Comparison of ENCODE assay signal across 8 cellular contexts in genomic region chr4:162497564-162498167, GRCh38.
DNase-seq lines count a peak whose midpoint lies in the region; ATAC-seq and TF ChIP-seq lines count a peak whose summit lies in the region.

No MANE protein-coding gene starts in this region.

- no peak overlapping the region for H3K4me3 ChIP-seq in DOHH2 (ENCODE audit: low read length)
- no peak overlapping the region for H3K4me3 ChIP-seq in OCI-LY1 (ENCODE audit: low read depth, low read length, poor library complexity, severe bottlenecking)

- H3F3A ChIP-seq in DOHH2 (ENCODE audit: control insufficient read depth, insufficient read depth), result no peaks in the 10 kb centered on the region
- no peaks in the 10 kb centered on the region for H3F3A ChIP-seq in OCI-LY1 (ENCODE audit: insufficient read depth, low read length)

- H3K9me3 ChIP-seq in DOHH2 (ENCODE audit: control insufficient read depth, insufficient read depth, low read length) (no peaks in the 10 kb centered on the region), OCI-LY1 (ENCODE audit: low read length) (no peaks in the 10 kb centered on the region)

- no peaks in the 10 kb centered on the region for H3K4me1 ChIP-seq in DOHH2 (ENCODE audit: control insufficient read depth, low read length)
- no peaks in the 10 kb centered on the region for H3K4me1 ChIP-seq in OCI-LY1 (ENCODE audit: insufficient read depth, low read length, severe bottlenecking)

- H3K27me3 ChIP-seq in DOHH2 (ENCODE audit: control insufficient read depth, low read length) (no peaks in the 10 kb centered on the region), OCI-LY1 (ENCODE audit: insufficient read depth, low read length) (no peaks in the 10 kb centered on the region)

- no peak overlapping the region for H3K9ac ChIP-seq in OCI-LY1 (ENCODE audit: low read length)

- DNase-seq in dermis blood vessel endothelial cell (peak; percentile 47), medulla oblongata (ENCODE audit: extremely low spot score) (peak; percentile 58), NCI-H526 treated with DMSO at 0.1 percent for 48 hours (lab: John Stamatoyannopoulos, UW) (no peak)
- DNase-seq in activated T-helper 1 cell treated with anti-CD3 and anti-CD28 coated beads, Interleukin-12 subunit alpha, Interleukin-12 subunit beta, Interleukin-2, Interleukin-4 antibody, amounts not matched to agents 30 ng/mL and 10 ng/mL and 1 ng/mL, durations not matched to agents 14 hours and 24 hours and 36 hours (ENCODE audit: low spot score), result no peak

- H3K4me2 ChIP-seq in DOHH2 (ENCODE audit: low read length), result no peak overlapping the region
- H3K4me2 ChIP-seq in OCI-LY1 (ENCODE audit: low read length), result no peak overlapping the region

- H3K27ac ChIP-seq in DOHH2 (ENCODE audit: low read depth, low read length) (no peak overlapping the region), OCI-LY1 (ENCODE audit: low read depth, low read length, poor library complexity, severe bottlenecking) (no peak overlapping the region)

- no peaks in the 10 kb centered on the region for H4K20me1 ChIP-seq in DOHH2 (ENCODE audit: control insufficient read depth, insufficient read depth, low read depth, low read length)
- no peaks in the 10 kb centered on the region for H4K20me1 ChIP-seq in OCI-LY1 (ENCODE audit: insufficient read depth, low read length)

- H3K79me2 ChIP-seq in DOHH2 (ENCODE audit: control insufficient read depth, low read length) (no peaks in the 10 kb centered on the region), OCI-LY1 (ENCODE audit: insufficient read depth, low read length) (no peaks in the 10 kb centered on the region)

- no peak overlapping the region for H3K27ac Mint-ChIP-seq in activated T-helper 1 cell treated with anti-CD3 and anti-CD28 coated beads, Interleukin-12 subunit alpha, Interleukin-12 subunit beta, Interleukin-2, Interleukin-4 antibody, amounts not matched to agents 30 ng/mL and 10 ng/mL and 1 ng/mL, durations not matched to agents 14 hours and 24 hours and 36 hours

- H3K36me3 ChIP-seq in DOHH2 (ENCODE audit: control insufficient read depth, low read length), result no peaks in the 10 kb centered on the region
- H3K36me3 ChIP-seq in OCI-LY1 (ENCODE audit: insufficient read depth, low read length), result no peaks in the 10 kb centered on the region

- no peaks in the 10 kb centered on the region for H3K4me1 Mint-ChIP-seq in activated T-helper 1 cell treated with anti-CD3 and anti-CD28 coated beads, Interleukin-12 subunit alpha, Interleukin-12 subunit beta, Interleukin-2, Interleukin-4 antibody, amounts not matched to agents 30 ng/mL and 10 ng/mL and 1 ng/mL, durations not matched to agents 14 hours and 24 hours and 36 hours (ENCODE audit: low read depth)

- no peak overlapping the region for H2AFZ ChIP-seq in OCI-LY1 (ENCODE audit: low read length)

- H3K9me2 ChIP-seq in DOHH2 (replicated peaks; ENCODE audit: control insufficient read depth, low read length) (no peaks in the 10 kb centered on the region), OCI-LY1 (ENCODE audit: low read depth, low read length) (no peaks in the 10 kb centered on the region)

- H3K9me3 Mint-ChIP-seq in activated T-helper 1 cell treated with anti-CD3 and anti-CD28 coated beads, Interleukin-12 subunit alpha, Interleukin-12 subunit beta, Interleukin-2, Interleukin-4 antibody, amounts not matched to agents 30 ng/mL and 10 ng/mL and 1 ng/mL, durations not matched to agents 14 hours and 24 hours and 36 hours, result no peaks in the 10 kb centered on the region

- peaks cover 2% of the 10 kb centered on the region for H3K27me3 Mint-ChIP-seq in activated T-helper 1 cell treated with anti-CD3 and anti-CD28 coated beads, Interleukin-12 subunit alpha, Interleukin-12 subunit beta, Interleukin-2, Interleukin-4 antibody, amounts not matched to agents 30 ng/mL and 10 ng/mL and 1 ng/mL, durations not matched to agents 14 hours and 24 hours and 36 hours (ENCODE audit: insufficient read depth)

- TF ChIP-seq CTCF in DOHH2 (IDR thresholded peaks at IDR 0.05; ENCODE audit: low read depth, low read length, poor library complexity, severe bottlenecking), result peak; percentile 65
- TF ChIP-seq CTCF in OCI-LY1 (IDR thresholded peaks at IDR 0.05; ENCODE audit: low read length), result peak; percentile 68

- H3K36me3 Mint-ChIP-seq in activated T-helper 1 cell treated with anti-CD3 and anti-CD28 coated beads, Interleukin-12 subunit alpha, Interleukin-12 subunit beta, Interleukin-2, Interleukin-4 antibody, amounts not matched to agents 30 ng/mL and 10 ng/mL and 1 ng/mL, durations not matched to agents 14 hours and 24 hours and 36 hours (ENCODE audit: low read depth), result no peaks in the 10 kb centered on the region

- no peak overlapping the region for H3K4me3 Mint-ChIP-seq in activated T-helper 1 cell treated with anti-CD3 and anti-CD28 coated beads, Interleukin-12 subunit alpha, Interleukin-12 subunit beta, Interleukin-2, Interleukin-4 antibody, amounts not matched to agents 30 ng/mL and 10 ng/mL and 1 ng/mL, durations not matched to agents 14 hours and 24 hours and 36 hours

- ATAC-seq in GM19035 (IDR thresholded peaks at IDR 0.05; ENCODE audit: unreplicated experiment), result peak; percentile 77
- ATAC-seq in HG03159 (IDR thresholded peaks at IDR 0.05; ENCODE audit: unreplicated experiment), result peak; percentile 65

- intact Hi-C loops in activated T-helper 1 cell treated with anti-CD3 and anti-CD28 coated beads, Interleukin-12 subunit alpha, Interleukin-12 subunit beta, Interleukin-2, Interleukin-4 antibody, amounts not matched to agents 30 ng/mL and 10 ng/mL and 1 ng/mL, durations not matched to agents 14 hours and 24 hours and 36 hours (cut with micrococcal nuclease), result loop anchor here (1.0 to 2.0 kb wide), 4 partner anchors 541 to 1183 kb away; partner anchors contain the start of gene NPY1R

Comparison
In these comparisons a context has a peak if more than half of its experiments do, and no peak if none do; other contexts are left out.
1. DNase-seq: peak in dermis blood vessel endothelial cell (single experiment) and medulla oblongata (single experiment); none in NCI-H526 treated with DMSO at 0.1 percent for 48 hours (single experiment) and activated T-helper 1 cell treated with anti-CD3 and anti-CD28 coated beads, Interleukin-12 subunit alpha, Interleukin-12 subunit beta, Interleukin-2, Interleukin-4 antibody, amounts not matched to agents 30 ng/mL and 10 ng/mL and 1 ng/mL, durations not matched to agents 14 hours and 24 hours and 36 hours (single experiment).